Comparison of ENCODE assay signal across 1 cellular context in genomic region chr16:90023078-90023447, GRCh38.
TF ChIP-seq lines count a peak whose summit lies in the region.

No MANE protein-coding gene starts in this region.

TF ChIP-seq in H1, 55 proteins besides CTCF, POLR2A, EP300 and RAD21 (continued from another document):
- TF ChIP-seq POLR2AphosphoS5 (IDR thresholded peaks at IDR 0.05; ENCODE audit: low read depth, low read length) (no peak), CHD7 (IDR thresholded peaks at IDR 0.05; ENCODE audit: insufficient replicate concordance, low read length) (no peak)
